ENCODE assay signal across 8 cellular contexts in the genomic region with DNA sequence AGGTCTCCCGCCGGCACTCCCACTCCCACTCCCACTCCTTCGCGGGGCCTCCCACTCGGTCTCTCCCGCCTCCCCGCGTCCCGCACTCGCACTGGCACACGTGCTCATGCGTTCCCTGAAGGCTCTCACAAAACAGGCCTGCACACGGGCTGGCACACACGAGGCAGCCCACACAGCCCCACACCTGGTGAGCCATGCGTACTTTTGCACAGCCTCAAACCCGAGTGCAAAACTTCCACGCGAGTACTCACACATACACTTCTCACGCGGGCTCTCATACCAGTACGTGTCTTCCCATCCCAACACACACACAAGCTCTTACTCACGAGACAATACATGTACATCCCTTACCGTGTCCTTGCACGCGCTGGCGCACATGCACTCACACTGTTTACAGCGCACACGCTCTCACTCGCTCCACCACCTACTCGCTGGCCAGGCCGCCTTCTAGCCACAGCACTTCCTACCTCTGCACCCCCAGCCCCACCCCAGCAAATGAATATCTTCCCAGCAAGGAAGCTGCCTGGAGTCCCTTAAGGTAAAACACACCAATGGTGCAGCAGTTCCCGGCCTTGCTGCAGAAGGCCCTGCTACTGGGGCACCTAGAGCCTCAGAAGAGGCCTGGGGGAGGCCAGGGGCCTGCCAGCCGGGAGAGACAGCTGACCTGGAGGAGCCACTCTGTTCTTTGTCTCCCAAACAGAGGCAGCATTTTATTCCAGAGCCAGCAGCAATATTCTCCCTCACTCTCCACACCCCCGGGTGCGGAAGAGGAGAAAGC. TPM values are rescaled to one million over a fixed set of nuclear protein-coding genes. Genes with fewer than 3 reads are reported as not detected.
DNase-seq lines count a peak whose midpoint lies in the region; ATAC-seq and TF ChIP-seq lines count a peak whose summit lies in the region.

No MANE protein-coding gene starts in this region.

- ATAC-seq in GM19395 (IDR thresholded peaks at IDR 0.05; ENCODE audit: unreplicated experiment) = no peak
- ATAC-seq in GM18870 (IDR thresholded peaks at IDR 0.05; ENCODE audit: unreplicated experiment) = no peak

- TF ChIP-seq POLR2A in NB4 (IDR thresholded peaks at IDR 0.05; ENCODE audit: extremely low read depth, insufficient read length) (no peak), lower leg skin (IDR thresholded peaks at IDR 0.05) (no peak)

- TF ChIP-seq CTCF in NB4 (IDR thresholded peaks at IDR 0.05; ENCODE audit: low read depth, low read length) (no peak), lower leg skin (IDR thresholded peaks at IDR 0.05) (peak in 1 of 3 donors; percentile 48)

- DNase-seq in COLO829 (ENCODE audit: low spot score) (peak; percentile 70), NB4 (ENCODE audit: low read depth) (peak; percentile 80), lower leg skin (ENCODE audit: low spot score in 2 of 2) (no peak), DMS79 treated with DMSO at 0.1 percent for 48 hours (lab: John Stamatoyannopoulos, UW) (no peak)

- peak overlapping the region; percentile 94 for H3K27ac ChIP-seq in cingulate gyrus (ENCODE audit: low read depth, low read length)
- peak overlapping the region; percentile 96 for H3K27ac ChIP-seq in temporal lobe (ENCODE audit: low read depth, low read length)

- 17 to 19% methylated on average over 34 to 35 of the region's 35 CpGs for WGBS in lower leg skin, 2 donors

- H3K4me3 ChIP-seq in NB4 (ENCODE audit: low read depth, low read length) = peak overlapping the region; percentile 66
- H3K4me3 ChIP-seq in lower leg skin (ENCODE audit: low read depth, poor library complexity, severe bottlenecking) = peak overlapping the region; percentile 7

- intact Hi-C loops in lower leg skin (cut with DNase I; ENCODE audit: low total_unique reads) = no loop called here

RNA-seq across cellular contexts. Expression of gene KIFC3, which starts 0.5 kb away (rescaled TPM):
- total RNA-seq in lower leg skin (100 to 1,000 TPM; 116 to 206 (median 164) TPM), temporal lobe (36.9 TPM)

Comparison
In these comparisons a context has a peak if more than half of its experiments do, and no peak if none do; other contexts are left out.
1. DNase-seq: peak in COLO829 (single experiment) and NB4 (single experiment); none in lower leg skin (0 of 2) and DMS79 treated with DMSO at 0.1 percent for 48 hours (single experiment).